In genomic region chr13:73984201-73984600, GRCh38 we compare ENCODE assay signal across 24 cellular contexts.
DNase-seq lines count a peak whose midpoint lies in the region; ATAC-seq and TF ChIP-seq lines count a peak whose summit lies in the region.
"Had no signal": no experiment of that assay in that cellular context is flagged by ENCODE, and none has a peak within 500 bp of the region (broad histone marks: within the 10 kb centered on the region; RNA-seq: fewer than 3 reads in every experiment).

No MANE protein-coding gene starts in this region.

- H3K9me3 ChIP-seq in CD8-positive, alpha-beta memory T cell (ENCODE audit: low read length), result no peaks in the 10 kb centered on the region
- H3K9me3 ChIP-seq in BE2C, result no peaks in the 10 kb centered on the region
- H3K9me3 ChIP-seq: A549, ascending aorta, neutrophil, suprapubic skin had no signal

- H3K27ac Mint-ChIP-seq in activated CD4-positive, alpha-beta T cell treated with anti-CD3 and anti-CD28 coated beads, Interleukin-2, amount 10 ng/mL, durations not matched to agents 24 days and 14 days, result peak overlapping the region; percentile 2
- H3K27ac Mint-ChIP-seq in CD8-positive, alpha-beta memory T cell, result peak overlapping the region in 7 of 8 donors; percentile 31 to 95 (median 86)
- peak overlapping the region; percentile 94 for H3K27ac Mint-ChIP-seq in activated naive CD8-positive, alpha-beta T cell treated with anti-CD3 and anti-CD28 coated beads, Interleukin-2, amount 50 U/mL, for 24 hours
- H3K27ac Mint-ChIP-seq in naive thymus-derived CD8-positive, alpha-beta T cell, result peak overlapping the region in 2 of 10 donors; percentile 96 to 98
- H3K27ac Mint-ChIP-seq: T-helper 17 cell had no signal

- intact Hi-C loops in activated CD4-positive, alpha-beta T cell treated with anti-CD3 and anti-CD28 coated beads, Interleukin-2, amount 10 ng/mL, durations not matched to agents 24 days and 14 days (cut with micrococcal nuclease), result loop anchor here (2.0 kb wide), 3 partner anchors 43 to 79 kb away; no protein-coding TSS in a partner anchor
- intact Hi-C loops in posterior vena cava (cut with DNase I), result no loop called here

- H3K27me3 ChIP-seq in CD8-positive, alpha-beta memory T cell (ENCODE audit: insufficient read depth, low read length, poor library complexity, severe bottlenecking), result no peaks in the 10 kb centered on the region
- H3K27me3 ChIP-seq in BE2C (no peaks in the 10 kb centered on the region), brain microvascular endothelial cell (replicated peaks) (no peaks in the 10 kb centered on the region)
- H3K27me3 ChIP-seq: ascending aorta, dorsolateral prefrontal cortex, neutrophil, suprapubic skin had no signal

- H3K27me3 Mint-ChIP-seq in activated CD4-positive, alpha-beta T cell treated with anti-CD3 and anti-CD28 coated beads, Interleukin-2, amount 10 ng/mL, durations not matched to agents 24 days and 14 days, result no peaks in the 10 kb centered on the region
- no peaks in the 10 kb centered on the region for H3K27me3 Mint-ChIP-seq in CD8-positive, alpha-beta memory T cell
- H3K27me3 Mint-ChIP-seq in activated naive CD8-positive, alpha-beta T cell treated with anti-CD3 and anti-CD28 coated beads, Interleukin-2, amount 50 U/mL, for 24 hours, result no peaks in the 10 kb centered on the region
- no peaks in the 10 kb centered on the region for H3K27me3 Mint-ChIP-seq in naive thymus-derived CD8-positive, alpha-beta T cell
- H3K27me3 Mint-ChIP-seq: B cell, T-helper 17 cell had no signal

- no peak for ATAC-seq in activated naive CD8-positive, alpha-beta T cell treated with anti-CD3 and anti-CD28 coated beads, Interleukin-2, amount 50 U/mL, for 24 hours
- no peak for ATAC-seq in naive thymus-derived CD8-positive, alpha-beta T cell
- ATAC-seq: A549, GM12878 had no signal

- no peak overlapping the region for H3K4me3 Mint-ChIP-seq in activated CD4-positive, alpha-beta T cell treated with anti-CD3 and anti-CD28 coated beads, Interleukin-2, amount 10 ng/mL, durations not matched to agents 24 days and 14 days
- H3K4me3 Mint-ChIP-seq in CD8-positive, alpha-beta memory T cell, result peak overlapping the region in 4 of 7 donors; percentile 40 to 77 (median 70)
- H3K4me3 Mint-ChIP-seq in activated naive CD8-positive, alpha-beta T cell treated with anti-CD3 and anti-CD28 coated beads, Interleukin-2, amount 50 U/mL, for 24 hours, result no peak overlapping the region
- H3K4me3 Mint-ChIP-seq in naive thymus-derived CD8-positive, alpha-beta T cell, result peak overlapping the region in 6 of 10 donors; percentile 80 to 91 (median 86)
- H3K4me3 Mint-ChIP-seq: B cell had no signal

- no peak overlapping the region for H3K4me3 ChIP-seq in CD8-positive, alpha-beta memory T cell (ENCODE audit: low read length)
- H3K4me3 ChIP-seq in BE2C (ENCODE audit: low read depth, low read length) (no peak overlapping the region), brain microvascular endothelial cell (ENCODE audit: low read depth, low read length) (no peak overlapping the region)
- H3K4me3 ChIP-seq: A549, ascending aorta, dorsolateral prefrontal cortex, GM12878, suprapubic skin had no signal

- in situ Hi-C loops in brain microvascular endothelial cell (cut with HindIII; ENCODE audit: low pct_ligation_motif_present, low sequenced_read_pairs), result no loop called here

- H3K27ac ChIP-seq in CD8-positive, alpha-beta memory T cell (ENCODE audit: low read depth, low read length), result no peak overlapping the region
- no peak overlapping the region for H3K27ac ChIP-seq in brain microvascular endothelial cell
- H3K27ac ChIP-seq: A549, ascending aorta, neutrophil, suprapubic skin had no signal

- peaks cover 8% of the 10 kb centered on the region for H3K36me3 Mint-ChIP-seq in activated CD4-positive, alpha-beta T cell treated with anti-CD3 and anti-CD28 coated beads, Interleukin-2, amount 10 ng/mL, durations not matched to agents 24 days and 14 days (ENCODE audit: low read depth)
- H3K36me3 Mint-ChIP-seq in CD8-positive, alpha-beta memory T cell, result peaks cover 12 to 20% (median 12%) of the 10 kb centered on the region in 3 donors
- H3K36me3 Mint-ChIP-seq in activated naive CD8-positive, alpha-beta T cell treated with anti-CD3 and anti-CD28 coated beads, Interleukin-2, amount 50 U/mL, for 24 hours (ENCODE audit: low read depth), result peaks cover 4% of the 10 kb centered on the region
- H3K36me3 Mint-ChIP-seq in naive thymus-derived CD8-positive, alpha-beta T cell, result peaks cover 0 to 13% (median 3%) of the 10 kb centered on the region in 3 donors

- DNase-seq in activated CD4-positive, alpha-beta T cell treated with anti-CD3 and anti-CD28 coated beads, Interleukin-2, amount 10 ng/mL, durations not matched to agents 24 days and 14 days, result no peak
- no peak for DNase-seq in activated CD4-positive, alpha-beta T cell treated with anti-CD3 and anti-CD28 coated beads for 4 hours
- no peak for DNase-seq in CD8-positive, alpha-beta memory T cell
- no peak for DNase-seq in activated naive CD8-positive, alpha-beta T cell treated with anti-CD3 and anti-CD28 coated beads, Interleukin-2, amount 50 U/mL, for 24 hours
- no peak for DNase-seq in naive thymus-derived CD8-positive, alpha-beta T cell
- DNase-seq in BE2C (no peak), posterior vena cava (ENCODE audit: low spot score) (no peak), brain microvascular endothelial cell (no peak)
- DNase-seq: activated gamma-delta T cell, glutamatergic neuron, Karpas-422, kidney glomerular epithelial cell, mammary epithelial cell, NCI-H2171, NCI-H524 treated with DMSO at 0.1 percent for 48 hours, small intestine had no signal

- no peak for TF ChIP-seq CTCF in BE2C (IDR thresholded peaks at IDR 0.05; ENCODE audit: low read depth, low read length)
- TF ChIP-seq CTCF in brain microvascular endothelial cell (IDR thresholded peaks at IDR 0.05; ENCODE audit: low read depth, low read length, missing control alignments), result no peak

- POLR2A ChIA-PET in CD8-positive, alpha-beta memory T cell (lab: Charles Lee), result no interaction called here
- POLR2A ChIA-PET in naive thymus-derived CD8-positive, alpha-beta T cell (lab: Charles Lee), result interaction anchor here (0.7 to 2.8 kb wide), 6 partner anchors 8 to 304 kb away, joined by 3 to 29 read pairs (median 4); partner anchors contain the start of gene KLF12

- peaks cover 3% of the 10 kb centered on the region for H3K36me3 ChIP-seq in CD8-positive, alpha-beta memory T cell (ENCODE audit: insufficient read depth, low read length)
- H3K36me3 ChIP-seq in BE2C (no peaks in the 10 kb centered on the region), brain microvascular endothelial cell (replicated peaks) (peaks cover 4% of the 10 kb centered on the region)
- H3K36me3 ChIP-seq: ascending aorta, neutrophil, suprapubic skin had no signal

- CTCF ChIA-PET in CD8-positive, alpha-beta memory T cell (lab: Charles Lee), result interaction anchor here (0.8 kb wide), 2 partner anchors 42 to 302 kb away, joined by 3 read pairs; no protein-coding TSS in a partner anchor

- H3K9me3 Mint-ChIP-seq in activated CD4-positive, alpha-beta T cell treated with anti-CD3 and anti-CD28 coated beads, Interleukin-2, amount 10 ng/mL, durations not matched to agents 24 days and 14 days, result no peaks in the 10 kb centered on the region
- H3K9me3 Mint-ChIP-seq in CD8-positive, alpha-beta memory T cell, result no peaks in the 10 kb centered on the region
- H3K9me3 Mint-ChIP-seq in activated naive CD8-positive, alpha-beta T cell treated with anti-CD3 and anti-CD28 coated beads, Interleukin-2, amount 50 U/mL, for 24 hours, result no peaks in the 10 kb centered on the region
- H3K9me3 Mint-ChIP-seq in naive thymus-derived CD8-positive, alpha-beta T cell, result no peaks in the 10 kb centered on the region

- H3K4me1 Mint-ChIP-seq in activated CD4-positive, alpha-beta T cell treated with anti-CD3 and anti-CD28 coated beads, Interleukin-2, amount 10 ng/mL, durations not matched to agents 24 days and 14 days, result peaks cover 29% of the 10 kb centered on the region
- H3K4me1 Mint-ChIP-seq in CD8-positive, alpha-beta memory T cell, result peaks cover 50 to 55% (median 52%) of the 10 kb centered on the region in 3 donors
- peaks cover 52% of the 10 kb centered on the region for H3K4me1 Mint-ChIP-seq in activated naive CD8-positive, alpha-beta T cell treated with anti-CD3 and anti-CD28 coated beads, Interleukin-2, amount 50 U/mL, for 24 hours
- H3K4me1 Mint-ChIP-seq in naive thymus-derived CD8-positive, alpha-beta T cell, result peaks cover 31 to 42% (median 35%) of the 10 kb centered on the region in 4 donors

- peaks cover 64% of the 10 kb centered on the region for H3K4me1 ChIP-seq in CD8-positive, alpha-beta memory T cell (ENCODE audit: insufficient read depth, low read length)
- peaks cover 13% of the 10 kb centered on the region; the same call in 1 of the 2 replicates for H3K4me1 ChIP-seq in BE2C
- H3K4me1 ChIP-seq: A549, ascending aorta, suprapubic skin had no signal

Comparison
In these comparisons a context has a peak if more than half of its experiments do, and no peak if none do; other contexts are left out.
1. H3K4me3 Mint-ChIP-seq: peak in CD8-positive, alpha-beta memory T cell (4 of 7) and naive thymus-derived CD8-positive, alpha-beta T cell (6 of 10); none in activated CD4-positive, alpha-beta T cell treated with anti-CD3 and anti-CD28 coated beads, Interleukin-2, amount 10 ng/mL, durations not matched to agents 24 days and 14 days (single experiment) and activated naive CD8-positive, alpha-beta T cell treated with anti-CD3 and anti-CD28 coated beads, Interleukin-2, amount 50 U/mL, for 24 hours (single experiment).